ENCODE assay signal across 8 cellular contexts in genomic region chr16:84925092-84925772, GRCh38.
DNase-seq lines count a peak whose midpoint lies in the region; ATAC-seq and TF ChIP-seq lines count a peak whose summit lies in the region.

No MANE protein-coding gene starts in this region.

- H3K36me3 ChIP-seq in A673 (ENCODE audit: insufficient read depth, low read length, poor library complexity, severe bottlenecking) = no peaks in the 10 kb centered on the region
- no peaks in the 10 kb centered on the region for H3K36me3 ChIP-seq in right atrium auricular region

- intact Hi-C loops in A673 (cut with micrococcal nuclease; ENCODE audit: unreplicated experiment) = loop anchor here (1.0 to 5.0 kb wide), 2 partner anchors 27 to 47 kb away; no protein-coding TSS in a partner anchor
- intact Hi-C loops in activated naive CD4-positive, alpha-beta T cell treated with anti-CD3 and anti-CD28 coated beads for 36 hours (cut with micrococcal nuclease) = loop anchor here (1.0 kb wide), 2 partner anchors 27 to 45 kb away; no protein-coding TSS in a partner anchor

- H3K27ac ChIP-seq in A673 (ENCODE audit: low read depth, low read length, poor library complexity, severe bottlenecking) (no peak overlapping the region), right atrium auricular region (peak overlapping the region; percentile 12 to 39)

- no peaks in the 10 kb centered on the region for H3K9me3 Mint-ChIP-seq in activated naive CD4-positive, alpha-beta T cell treated with anti-CD3 and anti-CD28 coated beads for 36 hours

- POLR2A ChIA-PET in A673 (lab: Charles Lee; ENCODE audit: low non-redundant PET) = no interaction called here

- no peaks in the 10 kb centered on the region for H3K9me3 ChIP-seq in A673 (ENCODE audit: low read depth, low read length, poor library complexity, severe bottlenecking)
- no peaks in the 10 kb centered on the region for H3K9me3 ChIP-seq in right atrium auricular region

- H3K4me1 ChIP-seq in A673 (ENCODE audit: insufficient read depth, low read length, poor library complexity, severe bottlenecking) = no peaks in the 10 kb centered on the region
- peaks cover 0 to 72% of the 10 kb centered on the region in 2 donors for H3K4me1 ChIP-seq in right atrium auricular region

- TF ChIP-seq CTCF in A673 (conservative IDR thresholded peaks at IDR 0.05; ENCODE audit: low read depth, low read length) (peak; percentile 80), GM13976 (IDR thresholded peaks at IDR 0.05; ENCODE audit: borderline replicate concordance, control extremely low read depth, extremely low read depth, insufficient read depth, missing control alignments) (peak; percentile 79), right atrium auricular region (IDR thresholded peaks at IDR 0.05) (peak; percentile 44 to 82)

- no TSS peak for BruUV-seq in A673 (replicated peaks; lab: Mats Ljungman, UMichigan)

- ATAC-seq in HG03025 (IDR thresholded peaks at IDR 0.05; ENCODE audit: low FRiP score, unreplicated experiment) (no peak), GM18868 (IDR thresholded peaks at IDR 0.05; ENCODE audit: unreplicated experiment) (no peak)

- in situ Hi-C loops in GM13976 (cut with MboI; ENCODE audit: low sequenced_read_pairs, unreplicated experiment) = no loop called here

- no peaks in the 10 kb centered on the region for H3K27me3 ChIP-seq in A673 (replicated peaks; ENCODE audit: insufficient read depth, low read depth, low read length, poor library complexity)
- no peaks in the 10 kb centered on the region for H3K27me3 ChIP-seq in right atrium auricular region

- no peak overlapping the region for H3K27ac Mint-ChIP-seq in activated naive CD4-positive, alpha-beta T cell treated with anti-CD3 and anti-CD28 coated beads for 36 hours

- H3K36me3 Mint-ChIP-seq in activated naive CD4-positive, alpha-beta T cell treated with anti-CD3 and anti-CD28 coated beads for 36 hours (ENCODE audit: low read depth) = no peaks in the 10 kb centered on the region

- H3K27me3 Mint-ChIP-seq in activated naive CD4-positive, alpha-beta T cell treated with anti-CD3 and anti-CD28 coated beads for 36 hours (ENCODE audit: low read depth) = no peaks in the 10 kb centered on the region

- no peak overlapping the region for H3K4me3 Mint-ChIP-seq in activated naive CD4-positive, alpha-beta T cell treated with anti-CD3 and anti-CD28 coated beads for 36 hours

- H3K4me3 ChIP-seq in A673 (ENCODE audit: low read depth, low read length, poor library complexity, severe bottlenecking) (no peak overlapping the region), right atrium auricular region (no peak overlapping the region)

- DNase-seq in A673 (ENCODE audit: low spot score) (peak; percentile 41), GM13976 (ENCODE audit: low spot score) (peak; percentile 82), SK-N-DZ (ENCODE audit: low spot score) (peak; percentile 50), right atrium auricular region (ENCODE audit: low spot score) (no peak)
- DNase-seq in activated naive CD4-positive, alpha-beta T cell treated with anti-CD3 and anti-CD28 coated beads for 36 hours = peak; percentile 77
- peak; percentile 81 for DNase-seq in stimulated activated CD4-positive, alpha-beta T cell treated with anti-CD3 and anti-CD28 coated beads, Interleukin-15, amount 100 ng/mL, for 24 hours

- CTCF ChIA-PET in A673 (lab: Charles Lee) = interaction anchor here (0.5 kb wide), 1 partner anchor 170 kb away, joined by 3 read pairs; no protein-coding TSS in a partner anchor
- CTCF ChIA-PET in activated naive CD4-positive, alpha-beta T cell treated with anti-CD3 and anti-CD28 coated beads for 36 hours (lab: Charles Lee) = interaction anchor here (0.7 to 3.6 kb wide), 13 partner anchors 8 to 171 kb away, joined by 3 to 34 read pairs (median 4); no protein-coding TSS in a partner anchor

- H3K4me1 Mint-ChIP-seq in activated naive CD4-positive, alpha-beta T cell treated with anti-CD3 and anti-CD28 coated beads for 36 hours (ENCODE audit: low read depth) = no peaks in the 10 kb centered on the region
